Comparison of ENCODE assay signal across 1 cellular context in genomic region chr18:79517322-79517721, GRCh38.
TF ChIP-seq lines count a peak whose summit lies in the region.

No MANE protein-coding gene starts in this region.

TF ChIP-seq in H1, 55 proteins besides CTCF, POLR2A, EP300 and RAD21:
- no peak for TF ChIP-seq CEBPB (IDR thresholded peaks at IDR 0.05; ENCODE audit: low read depth, low read length)
- no peak for TF ChIP-seq RBBP5 (IDR thresholded peaks at IDR 0.05; ENCODE audit: borderline replicate concordance, low read depth, low read length)
- no peak for TF ChIP-seq KDM4A (IDR thresholded peaks at IDR 0.05; ENCODE audit: low read depth, low read length, severe bottlenecking)
- TF ChIP-seq SUZ12 (IDR thresholded peaks at IDR 0.05; ENCODE audit: low read length), result no peak
- no peak for TF ChIP-seq MAFK (IDR thresholded peaks at IDR 0.05; ENCODE audit: low read depth, low read length)
- TF ChIP-seq SP1 (IDR thresholded peaks at IDR 0.05; ENCODE audit: low read depth, low read length), result no peak
- no peak for TF ChIP-seq ASH2L (IDR thresholded peaks at IDR 0.05; ENCODE audit: low read length)
- TF ChIP-seq PHF8 (conservative IDR thresholded peaks at IDR 0.05; ENCODE audit: low read depth, low read length), result no peak
- no peak for TF ChIP-seq JUN (IDR thresholded peaks at IDR 0.05; ENCODE audit: low read depth, low read length)
- no peak for TF ChIP-seq KDM1A (IDR thresholded peaks at IDR 0.05; ENCODE audit: borderline replicate concordance, low read length)
- no peak for TF ChIP-seq EGR1 (IDR thresholded peaks at IDR 0.05; ENCODE audit: borderline replicate concordance, low read depth, low read length)
- TF ChIP-seq NANOG (IDR thresholded peaks at IDR 0.05; ENCODE audit: insufficient read depth, low read depth, low read length, poor library complexity, severe bottlenecking), result no peak
- no peak for TF ChIP-seq CREB1 (IDR thresholded peaks at IDR 0.05)
- TF ChIP-seq POLR2AphosphoS5 (IDR thresholded peaks at IDR 0.05; ENCODE audit: low read depth, low read length), result no peak
- no peak for TF ChIP-seq EZH2 (IDR thresholded peaks at IDR 0.05; ENCODE audit: low read depth, low read length, severe bottlenecking)
- TF ChIP-seq SIX5 (IDR thresholded peaks at IDR 0.05; ENCODE audit: low read depth, low read length), result no peak
- no peak for TF ChIP-seq BACH1 (IDR thresholded peaks at IDR 0.05; ENCODE audit: low read length)
- TF ChIP-seq CTBP2 (IDR thresholded peaks at IDR 0.05; ENCODE audit: borderline replicate concordance, insufficient read depth, insufficient read length, low read length), result no peak
- no peak for TF ChIP-seq ATF3 (IDR thresholded peaks at IDR 0.05; ENCODE audit: insufficient read depth, low read depth, low read length)
